ENCODE assay signal across 24 cellular contexts in the genomic region with DNA sequence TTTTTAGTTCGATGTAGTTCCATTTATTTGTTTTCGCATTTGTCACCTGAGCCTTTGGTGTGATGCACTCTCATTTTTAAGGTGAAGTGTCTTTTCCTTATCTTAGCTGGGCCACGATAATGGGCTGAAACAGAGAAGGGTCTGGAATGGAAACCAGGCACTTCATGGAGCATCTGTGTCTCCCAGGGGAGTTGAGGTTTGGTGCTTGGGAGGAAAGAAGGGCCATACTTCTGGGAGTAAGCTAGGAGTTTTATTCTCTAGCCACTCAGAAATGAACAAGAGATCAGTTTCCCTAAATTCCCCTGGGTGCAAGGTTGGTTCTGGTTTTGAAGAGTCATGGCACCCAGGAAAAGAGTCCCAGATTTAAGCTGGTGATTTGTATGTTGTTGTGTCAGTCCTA.
"Had no signal": no experiment of that assay in that cellular context is flagged by ENCODE, and none has a peak within 500 bp of the region (broad histone marks: within the 10 kb centered on the region; RNA-seq: fewer than 3 reads in every experiment).

No MANE protein-coding gene starts in this region.

- H3K4me3 ChIP-seq: gastrocnemius medialis, heart left ventricle, hepatocyte, left lung, mucosa of descending colon, neural progenitor cell, prostate gland, right atrium auricular region, sigmoid colon, stomach, thyroid gland had no signal

- H3K9ac ChIP-seq: neural progenitor cell had no signal

- H3K4me1 Mint-ChIP-seq: mesothelial cell of epicardium; stimulated activated effector memory CD8-positive, alpha-beta T cell treated with anti-CD3 and anti-CD28 coated beads, Interleukin-12 subunit alpha, Interleukin-12 subunit beta, amount 100 ng/mL, for 72 hours had no signal

- H3K27me3 ChIP-seq: gastrocnemius medialis, hepatocyte, left lung, neural progenitor cell, right atrium auricular region, sigmoid colon, thyroid gland had no signal

- H3K9me3 ChIP-seq: gastrocnemius medialis, heart left ventricle, left lung, mucosa of descending colon, prostate gland, right atrium auricular region, sigmoid colon, stomach, thyroid gland had no signal

- ATAC-seq: effector memory CD8-positive, alpha-beta T cell; gastrocnemius medialis; heart left ventricle; left cardiac atrium; left lung; mucosa of descending colon; natural killer cell treated with Interleukin-12 subunit alpha and Interleukin-12 subunit beta and Interleukin-15 and Interleukin-18, amount 100 ng/mL, for 72 hours; stimulated activated effector memory CD8-positive, alpha-beta T cell treated with anti-CD3 and anti-CD28 coated beads, Interleukin-12 subunit alpha, Interleukin-12 subunit beta, amount 100 ng/mL, for 72 hours had no signal

- H3K36me3 Mint-ChIP-seq: mesothelial cell of epicardium; natural killer cell treated with Interleukin-12 subunit alpha and Interleukin-12 subunit beta and Interleukin-15 and Interleukin-18, amount 100 ng/mL, for 72 hours; neural progenitor cell; stimulated activated effector memory CD8-positive, alpha-beta T cell treated with anti-CD3 and anti-CD28 coated beads, Interleukin-12 subunit alpha, Interleukin-12 subunit beta, amount 100 ng/mL, for 72 hours had no signal

- DNase-seq: cortex of kidney; effector memory CD8-positive, alpha-beta T cell; erythroblast; gastrocnemius medialis; heart left ventricle; left cardiac atrium; left lung; mesenchymal stem cell; mucosa of descending colon; naive B cell; sigmoid colon; stimulated activated CD4-positive, alpha-beta T cell treated with anti-CD3 and anti-CD28 coated beads, Interleukin-2, amount 100 ng/mL, for 24 hours; stimulated activated CD4-positive, alpha-beta T cell treated with anti-CD3 and anti-CD28 coated beads, Interleukin-4, amount 100 ng/mL, for 24 hours; stimulated activated naive CD4-positive, alpha-beta T cell treated with Interleukin-2 at 50 U/mL for 16 hours; stomach; thyroid gland; trophoblast cell had no signal

- H3K4me1 ChIP-seq: gastrocnemius medialis, prostate gland, right atrium auricular region, sigmoid colon, stomach, thyroid gland had no signal

- H3K27ac Mint-ChIP-seq: effector memory CD8-positive, alpha-beta T cell; mesothelial cell of epicardium; natural killer cell treated with Interleukin-12 subunit alpha and Interleukin-12 subunit beta and Interleukin-15 and Interleukin-18, amount 100 ng/mL, for 72 hours; neural progenitor cell; stimulated activated effector memory CD8-positive, alpha-beta T cell treated with anti-CD3 and anti-CD28 coated beads, Interleukin-12 subunit alpha, Interleukin-12 subunit beta, amount 100 ng/mL, for 72 hours had no signal

- H3K27ac ChIP-seq: gastrocnemius medialis, heart left ventricle, hepatocyte, left lung, neural progenitor cell, prostate gland, right atrium auricular region, sigmoid colon, stomach, thyroid gland had no signal

- H3K4me3 Mint-ChIP-seq: effector memory CD8-positive, alpha-beta T cell; mesothelial cell of epicardium; naive B cell; natural killer cell treated with Interleukin-12 subunit alpha and Interleukin-12 subunit beta and Interleukin-15 and Interleukin-18, amount 100 ng/mL, for 72 hours; neural progenitor cell; stimulated activated effector memory CD8-positive, alpha-beta T cell treated with anti-CD3 and anti-CD28 coated beads, Interleukin-12 subunit alpha, Interleukin-12 subunit beta, amount 100 ng/mL, for 72 hours had no signal

- H3K9me3 Mint-ChIP-seq: effector memory CD8-positive, alpha-beta T cell; mesothelial cell of epicardium; naive B cell; natural killer cell treated with Interleukin-12 subunit alpha and Interleukin-12 subunit beta and Interleukin-15 and Interleukin-18, amount 100 ng/mL, for 72 hours; neural progenitor cell; stimulated activated effector memory CD8-positive, alpha-beta T cell treated with anti-CD3 and anti-CD28 coated beads, Interleukin-12 subunit alpha, Interleukin-12 subunit beta, amount 100 ng/mL, for 72 hours had no signal

- H3K4me2 ChIP-seq: hepatocyte, neural progenitor cell had no signal

- H3K36me3 ChIP-seq: gastrocnemius medialis, heart left ventricle, left lung, neural progenitor cell, prostate gland, right atrium auricular region, sigmoid colon, stomach, thyroid gland had no signal

- H3K27me3 Mint-ChIP-seq: effector memory CD8-positive, alpha-beta T cell; naive B cell had no signal
